Comparison of ENCODE assay signal across 13 cellular contexts in the genomic region with DNA sequence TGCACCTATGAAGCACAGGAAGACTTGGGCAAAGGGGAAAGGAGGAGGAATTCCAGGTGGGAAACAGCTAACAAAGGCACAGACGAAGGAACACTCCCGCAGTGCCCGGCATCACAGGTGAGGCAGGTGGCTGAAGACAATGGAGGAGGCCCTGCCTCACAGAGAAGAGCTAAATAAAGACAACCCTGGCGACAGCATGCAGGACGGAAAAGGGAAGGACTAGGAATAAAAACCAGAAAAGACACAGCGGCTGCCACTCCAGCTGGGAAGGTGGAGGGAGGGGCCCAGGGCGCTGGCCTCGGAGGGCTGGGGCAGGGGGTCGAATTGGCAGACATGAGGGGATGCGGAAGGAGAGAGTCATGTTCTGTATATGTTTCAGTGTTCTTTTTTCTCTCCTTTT. TPM values are rescaled to one million over a fixed set of nuclear protein-coding genes. Genes with fewer than 3 reads are reported as not detected.
"Had no signal": no experiment of that assay in that cellular context is flagged by ENCODE, and none has a peak within 500 bp of the region (broad histone marks: within the 10 kb centered on the region; RNA-seq: fewer than 3 reads in every experiment).

No MANE protein-coding gene starts in this region.

- H3K4me3 Mint-ChIP-seq: activated CD8-positive, alpha-beta memory T cell treated with anti-CD3 and anti-CD28 coated beads, Interleukin-2, amount 10 ng/mL, durations not matched to agents 7 days and 5 days; activated naive CD4-positive, alpha-beta T cell treated with anti-CD3 and anti-CD28 coated beads, Interleukin-2, amount 10 ng/mL, durations not matched to agents 7 days and 5 days; activated T-cell treated with anti-CD3 and anti-CD28 coated beads, Interleukin-2, amount 50 U/mL, for 24 hours; dendritic cell treated with granulocyte-macrophage colony-stimulating factor and Interleukin-4, amounts not matched to agents 40 ng/mL and 50 ng/mL, for 4 days; effector memory CD8-positive, alpha-beta T cell; nephron; stimulated activated naive CD8-positive, alpha-beta T cell treated with anti-CD3 and anti-CD28 coated beads, Interleukin-15, amount 100 ng/mL, for 72 hours had no signal

- H3K27ac ChIP-seq: testis, upper lobe of right lung had no signal

- H3K9me3 ChIP-seq: testis, upper lobe of right lung had no signal

- H3K9me3 Mint-ChIP-seq: activated naive CD4-positive, alpha-beta T cell treated with anti-CD3 and anti-CD28 coated beads, Interleukin-2, amount 10 ng/mL, durations not matched to agents 7 days and 5 days; activated T-cell treated with anti-CD3 and anti-CD28 coated beads, Interleukin-2, amount 50 U/mL, for 24 hours; dendritic cell treated with granulocyte-macrophage colony-stimulating factor and Interleukin-4, amounts not matched to agents 40 ng/mL and 50 ng/mL, for 4 days; effector memory CD8-positive, alpha-beta T cell; nephron; stimulated activated naive CD8-positive, alpha-beta T cell treated with anti-CD3 and anti-CD28 coated beads, Interleukin-15, amount 100 ng/mL, for 72 hours had no signal

- H3K4me1 ChIP-seq: testis, upper lobe of right lung had no signal

- H3K4me1 Mint-ChIP-seq: activated naive CD4-positive, alpha-beta T cell treated with anti-CD3 and anti-CD28 coated beads, Interleukin-2, amount 10 ng/mL, durations not matched to agents 7 days and 5 days; nephron had no signal

- H3K27me3 Mint-ChIP-seq: activated T-cell treated with anti-CD3 and anti-CD28 coated beads, Interleukin-2, amount 50 U/mL, for 24 hours; effector memory CD8-positive, alpha-beta T cell had no signal

- H3K27ac Mint-ChIP-seq: activated CD8-positive, alpha-beta memory T cell treated with anti-CD3 and anti-CD28 coated beads, Interleukin-2, amount 10 ng/mL, durations not matched to agents 7 days and 5 days; activated naive CD4-positive, alpha-beta T cell treated with anti-CD3 and anti-CD28 coated beads, Interleukin-2, amount 10 ng/mL, durations not matched to agents 7 days and 5 days; activated T-cell treated with anti-CD3 and anti-CD28 coated beads, Interleukin-2, amount 50 U/mL, for 24 hours; dendritic cell treated with granulocyte-macrophage colony-stimulating factor and Interleukin-4, amounts not matched to agents 40 ng/mL and 50 ng/mL, for 4 days; effector memory CD8-positive, alpha-beta T cell; nephron; progenitor cell of endocrine pancreas; stimulated activated naive CD8-positive, alpha-beta T cell treated with anti-CD3 and anti-CD28 coated beads, Interleukin-15, amount 100 ng/mL, for 72 hours had no signal

- H3K36me3 Mint-ChIP-seq: activated CD8-positive, alpha-beta memory T cell treated with anti-CD3 and anti-CD28 coated beads, Interleukin-2, amount 10 ng/mL, durations not matched to agents 7 days and 5 days; activated naive CD4-positive, alpha-beta T cell treated with anti-CD3 and anti-CD28 coated beads, Interleukin-2, amount 10 ng/mL, durations not matched to agents 7 days and 5 days had no signal

- H3K4me3 ChIP-seq: testis, upper lobe of right lung had no signal

- H3K27me3 ChIP-seq: testis, upper lobe of right lung had no signal

- FAIRE-seq: bronchial epithelial cell, frontal cortex, small intestine had no signal

RNA-seq across cellular contexts. Expression of a gene that starts 43.0 kb away (rescaled TPM):
- total RNA-seq: activated CD8-positive, alpha-beta memory T cell treated with anti-CD3 and anti-CD28 coated beads, Interleukin-2, amount 10 ng/mL, durations not matched to agents 7 days and 5 days; bronchial epithelial cell had no signal
